8 cellular contexts compared by ENCODE assay signal in the genomic region with DNA sequence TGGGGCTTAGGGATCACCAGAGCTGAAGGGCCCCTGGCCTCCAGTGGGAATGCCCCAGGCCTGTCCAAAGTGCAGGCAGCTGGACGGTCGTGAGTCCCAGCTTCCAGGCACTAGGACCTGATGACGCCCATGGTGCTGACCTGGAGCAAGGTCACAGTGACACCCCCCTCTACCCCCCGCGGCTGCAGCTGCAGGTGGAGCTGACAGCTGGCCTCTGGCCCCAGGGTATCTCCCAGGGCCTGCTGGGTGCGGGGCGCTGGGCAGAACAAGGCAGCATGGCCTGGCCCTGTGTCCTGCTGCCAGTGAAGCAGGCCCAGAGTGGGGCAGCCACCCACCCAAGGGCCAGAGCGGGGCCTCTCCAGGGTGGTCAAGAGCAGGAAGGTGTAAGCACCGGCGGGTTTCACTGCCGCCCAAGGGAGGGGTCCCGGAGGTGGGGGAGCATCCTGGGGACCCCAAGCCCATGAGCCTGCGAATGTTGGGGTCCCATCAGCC. TPM values are rescaled to one million over a fixed set of nuclear protein-coding genes. Genes with fewer than 3 reads are reported as not detected.
DNase-seq lines count a peak whose midpoint lies in the region; ATAC-seq and TF ChIP-seq lines count a peak whose summit lies in the region.

No MANE protein-coding gene starts in this region.

- peak overlapping the region; percentile 60 for H3K18ac ChIP-seq in trophoblast cell (ENCODE audit: low read length)

- H3K27me3 ChIP-seq in esophagus squamous epithelium (no peaks in the 10 kb centered on the region), trophoblast cell (ENCODE audit: insufficient read depth, low read length) (no peaks in the 10 kb centered on the region)

- H3K79me1 ChIP-seq in trophoblast cell (ENCODE audit: low read length), result peaks cover 17% of the 10 kb centered on the region

- peak overlapping the region; percentile 78 for H3K14ac ChIP-seq in trophoblast cell (ENCODE audit: low read length)

- H2AK5ac ChIP-seq in trophoblast cell (ENCODE audit: low read length), result peak overlapping the region; percentile 75

- H2BK5ac ChIP-seq in trophoblast cell (ENCODE audit: low read depth, low read length, poor library complexity), result peak overlapping the region; percentile 63

- DNase-seq in GM12864 (ENCODE audit: low read depth) (no peak), RPMI8226 (peak; percentile 88), esophagus squamous epithelium (lab: John Stamatoyannopoulos, UW) (no peak), trophoblast cell (peak; percentile 76), HT-29 (ENCODE audit: low spot score) (no peak), DMS 273 treated with DMSO at 0.1 percent for 48 hours (lab: John Stamatoyannopoulos, UW) (no peak)
- no peak for DNase-seq in stimulated activated CD4-positive, alpha-beta T cell treated with anti-CD3 and anti-CD28 coated beads, Interleukin-4, amount 100 ng/mL, for 24 hours

- H3K4me3 ChIP-seq in GM12864 (ENCODE audit: low read depth, low read length) (peak overlapping the region; percentile 90), esophagus squamous epithelium (peak overlapping the region; percentile 68 to 96 (median 74)), trophoblast cell (ENCODE audit: low read depth, low read length) (no peak overlapping the region)

- TF ChIP-seq CTCF in GM12864 (IDR thresholded peaks at IDR 0.05; ENCODE audit: low read depth, low read length, missing control alignments) (no peak), esophagus squamous epithelium (IDR thresholded peaks at IDR 0.05) (no peak)

- peak overlapping the region; percentile 47 for H2BK120ac ChIP-seq in trophoblast cell (ENCODE audit: insufficient read depth, low read length, poor library complexity)

- peak overlapping the region; percentile 24 for H3K4ac ChIP-seq in trophoblast cell (ENCODE audit: low read depth, low read length)

- H3K4me1 ChIP-seq in esophagus squamous epithelium (peaks cover 47 to 81% (median 65%) of the 10 kb centered on the region in 3 donors), trophoblast cell (ENCODE audit: control insufficient read depth in 1 of 2, insufficient read depth in 2 of 2, low read length in 2 of 2) (peaks cover 18 to 21% of the 10 kb centered on the region in 2 experiments)

- peak overlapping the region; percentile 95 for H4K8ac ChIP-seq in trophoblast cell (ENCODE audit: low read depth, low read length)

- no peak overlapping the region for H3K23ac ChIP-seq in trophoblast cell (ENCODE audit: low read length)

- H2AFZ ChIP-seq in trophoblast cell (ENCODE audit: insufficient read depth, low read length, poor library complexity), result peak overlapping the region; percentile 59

- intact Hi-C loops in esophagus squamous epithelium (cut with DNase I), result no loop called here

- peak overlapping the region; percentile 21 for H2BK12ac ChIP-seq in trophoblast cell (ENCODE audit: low read length)

- H3K9ac ChIP-seq in trophoblast cell (ENCODE audit: low read length), result peak overlapping the region; percentile 81

- peak overlapping the region; percentile 83 for H4K12ac ChIP-seq in trophoblast cell (ENCODE audit: low read depth, low read length)

- H3K36me3 ChIP-seq in esophagus squamous epithelium, result peaks cover 8 to 53% (median 12%) of the 10 kb centered on the region in 3 donors
- peaks cover 30 to 32% of the 10 kb centered on the region in 2 experiments for H3K36me3 ChIP-seq in trophoblast cell (ENCODE audit: control insufficient read depth in 1 of 2, insufficient read depth in 2 of 2, low read length in 2 of 2)

- peaks cover 4% of the 10 kb centered on the region for H3K79me2 ChIP-seq in trophoblast cell (ENCODE audit: control insufficient read depth, insufficient read depth, low read length, poor library complexity)

- WGBS in esophagus squamous epithelium, 2 donors, result 0% methylated on average over 1 of the region's 13 CpGs; no CpG with 5 or more reads in 1 of the 2 donors
- WGBS in trophoblast cell (ENCODE audit: extremely low coverage, insufficient coverage, insufficient read length), result no CpG with 5 or more reads among the region's 13 CpGs

- no peak for ATAC-seq in GM18907 (IDR thresholded peaks at IDR 0.05; ENCODE audit: unreplicated experiment)

- peak overlapping the region; percentile 78 for H4K91ac ChIP-seq in trophoblast cell (ENCODE audit: low read depth, low read length)

- peak overlapping the region; percentile 89 to 90 (median 90) for H3K27ac ChIP-seq in esophagus squamous epithelium
- H3K27ac ChIP-seq in trophoblast cell (ENCODE audit: low read depth, low read length), result peak overlapping the region; percentile 58

- no peak for TF ChIP-seq POLR2A in esophagus squamous epithelium (IDR thresholded peaks at IDR 0.05)

- H3K9me3 ChIP-seq in esophagus squamous epithelium (no peaks in the 10 kb centered on the region), trophoblast cell (ENCODE audit: insufficient read depth, low read depth, low read length) (no peaks in the 10 kb centered on the region)

- peak overlapping the region; percentile 68 for H3K4me2 ChIP-seq in trophoblast cell (ENCODE audit: low read length)

RNA-seq across cellular contexts. Expression of gene TCIRG1, which starts 0.6 kb away (rescaled TPM):
- 10 to 100 TPM; 46.6 to 70.5 (median 63.5) TPM for total RNA-seq in esophagus squamous epithelium
- polyA plus RNA-seq in trophoblast cell (2013), result 43.6 and 47.2 TPM in 2 replicates
- total RNA-seq in HT-29 (2014; rRNA removed; shearing (Covaris generic)), result 219 and 232 TPM in 2 replicates

RNA-seq across cellular contexts. Expression of gene NDUFS8, which starts 7.8 kb away (rescaled TPM):
- 100 to 1,000 TPM; 112 to 192 (median 135) TPM for total RNA-seq in esophagus squamous epithelium
- 81.4 and 85.8 TPM in 2 replicates for polyA plus RNA-seq in trophoblast cell (2013)
- 564 and 590 TPM in 2 replicates for total RNA-seq in HT-29 (2014; rRNA removed; shearing (Covaris generic))

RNA-seq across cellular contexts. Expression of gene ALDH3B1, which starts 28.1 kb away (rescaled TPM):
- total RNA-seq in esophagus squamous epithelium, result 10 to 100 TPM in 2 of 4 donors, 1 to 10 TPM in 2; 1.6 to 15.7 (median 8.0) TPM
- 0.42 TPM in 2 replicates for polyA plus RNA-seq in trophoblast cell (2013)
- 108 and 113 TPM in 2 replicates for total RNA-seq in HT-29 (2014; rRNA removed; shearing (Covaris generic))

RNA-seq across cellular contexts. Expression of gene UNC93B1, which starts 34.4 kb away (rescaled TPM):
- 10 to 100 TPM; 13.5 to 38.0 (median 31.5) TPM for total RNA-seq in esophagus squamous epithelium
- 6.6 and 7.0 TPM in 2 replicates for polyA plus RNA-seq in trophoblast cell (2013)
- 164 and 197 TPM in 2 replicates for total RNA-seq in HT-29 (2014; rRNA removed; shearing (Covaris generic))

Comparison
In these comparisons a context has a peak if more than half of its experiments do, and no peak if none do; other contexts are left out.
1. DNase-seq: peak in RPMI8226 (single experiment) and trophoblast cell (2 of 2); none in GM12864 (single experiment), esophagus squamous epithelium (single experiment), HT-29 (single experiment), DMS 273 treated with DMSO at 0.1 percent for 48 hours (single experiment) and stimulated activated CD4-positive, alpha-beta T cell treated with anti-CD3 and anti-CD28 coated beads, Interleukin-4, amount 100 ng/mL, for 24 hours (single experiment).